ENCODE assay signal across 1 cellular context in the genomic region with DNA sequence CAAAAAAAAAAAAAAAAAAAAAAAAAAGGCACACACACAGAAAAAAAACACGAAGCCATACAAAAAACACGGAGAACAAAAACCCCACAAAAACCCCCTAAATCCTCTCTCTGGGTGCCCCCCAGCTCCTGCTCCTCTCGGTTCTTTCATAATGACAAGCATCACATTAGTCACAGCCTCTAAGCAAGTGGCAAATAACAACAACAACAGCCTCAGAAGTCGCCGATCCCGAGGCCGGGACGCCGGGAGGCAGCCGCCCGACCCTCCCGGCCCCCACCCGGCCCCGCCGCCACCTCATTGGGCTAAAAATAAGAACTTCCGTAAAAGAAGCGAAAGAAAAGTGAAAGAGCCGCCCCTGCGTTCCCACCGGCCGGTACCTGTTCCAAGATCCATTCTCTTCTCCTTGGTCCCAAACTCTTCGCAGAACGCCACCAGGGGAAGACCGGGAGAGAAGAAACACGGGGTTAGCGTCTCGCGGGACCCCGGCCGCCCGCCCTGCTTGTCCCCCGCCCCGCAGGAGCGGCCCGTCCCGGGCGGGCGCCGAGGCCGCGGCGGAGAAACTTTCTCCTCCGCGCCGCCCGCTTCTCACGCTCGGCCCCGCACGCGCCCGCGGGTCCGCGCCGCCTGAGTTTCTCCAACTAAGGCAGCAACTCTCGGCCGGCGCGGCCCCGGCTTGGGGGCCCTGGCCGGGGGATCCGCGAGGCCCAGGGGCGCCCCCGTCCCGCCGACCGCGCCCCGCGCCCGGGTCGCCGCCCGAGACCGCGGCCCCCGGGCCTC.
A peak's percentile ranks its signal among the peaks of the same experiment; 100 is the strongest.
TF ChIP-seq lines count a peak whose summit lies in the region.

No MANE protein-coding gene starts in this region.

TF ChIP-seq in K562, 482 proteins besides CTCF, POLR2A, EP300 and RAD21 (continued from another document and continues in another):
- TF ChIP-seq, protein P1, sequence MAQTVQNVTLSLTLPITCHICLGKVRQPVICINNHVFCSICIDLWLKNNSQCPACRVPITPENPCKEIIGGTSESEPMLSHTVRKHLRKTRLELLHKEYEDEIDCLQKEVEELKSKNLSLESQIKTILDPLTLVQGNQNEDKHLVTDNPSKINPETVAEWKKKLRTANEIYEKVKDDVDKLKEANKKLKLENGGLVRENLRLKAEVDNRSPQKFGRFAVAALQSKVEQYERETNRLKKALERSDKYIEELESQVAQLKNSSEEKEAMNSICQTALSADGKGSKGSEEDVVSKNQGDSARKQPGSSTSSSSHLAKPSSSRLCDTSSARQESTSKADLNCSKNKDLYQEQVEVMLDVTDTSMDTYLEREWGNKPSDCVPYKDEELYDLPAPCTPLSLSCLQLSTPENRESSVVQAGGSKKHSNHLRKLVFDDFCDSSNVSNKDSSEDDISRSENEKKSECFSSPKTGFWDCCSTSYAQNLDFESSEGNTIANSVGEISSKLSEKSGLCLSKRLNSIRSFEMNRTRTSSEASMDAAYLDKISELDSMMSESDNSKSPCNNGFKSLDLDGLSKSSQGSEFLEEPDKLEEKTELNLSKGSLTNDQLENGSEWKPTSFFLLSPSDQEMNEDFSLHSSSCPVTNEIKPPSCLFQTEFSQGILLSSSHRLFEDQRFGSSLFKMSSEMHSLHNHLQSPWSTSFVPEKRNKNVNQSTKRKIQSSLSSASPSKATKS (CRISPR knock-in tag; IDR thresholded peaks at IDR 0.05): no peak
- TF ChIP-seq SMARCE1 (IDR thresholded peaks at IDR 0.05): no peak
- TF ChIP-seq FOXK2 (conservative IDR thresholded peaks at IDR 0.05 in 1 of 2, IDR thresholded peaks at IDR 0.05 in 1 of 2; ENCODE audit: low read depth in 2 of 2): no peak
- TF ChIP-seq DMBX1 (CRISPR knock-in tag; IDR thresholded peaks at IDR 0.05; ENCODE audit: borderline replicate concordance): peak; percentile 52; the same call in 1 of the 2 replicates
- TF ChIP-seq, protein P2, sequence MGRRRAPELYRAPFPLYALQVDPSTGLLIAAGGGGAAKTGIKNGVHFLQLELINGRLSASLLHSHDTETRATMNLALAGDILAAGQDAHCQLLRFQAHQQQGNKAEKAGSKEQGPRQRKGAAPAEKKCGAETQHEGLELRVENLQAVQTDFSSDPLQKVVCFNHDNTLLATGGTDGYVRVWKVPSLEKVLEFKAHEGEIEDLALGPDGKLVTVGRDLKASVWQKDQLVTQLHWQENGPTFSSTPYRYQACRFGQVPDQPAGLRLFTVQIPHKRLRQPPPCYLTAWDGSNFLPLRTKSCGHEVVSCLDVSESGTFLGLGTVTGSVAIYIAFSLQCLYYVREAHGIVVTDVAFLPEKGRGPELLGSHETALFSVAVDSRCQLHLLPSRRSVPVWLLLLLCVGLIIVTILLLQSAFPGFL (CRISPR knock-in tag; IDR thresholded peaks at IDR 0.05): no peak
- TF ChIP-seq, protein P3, sequence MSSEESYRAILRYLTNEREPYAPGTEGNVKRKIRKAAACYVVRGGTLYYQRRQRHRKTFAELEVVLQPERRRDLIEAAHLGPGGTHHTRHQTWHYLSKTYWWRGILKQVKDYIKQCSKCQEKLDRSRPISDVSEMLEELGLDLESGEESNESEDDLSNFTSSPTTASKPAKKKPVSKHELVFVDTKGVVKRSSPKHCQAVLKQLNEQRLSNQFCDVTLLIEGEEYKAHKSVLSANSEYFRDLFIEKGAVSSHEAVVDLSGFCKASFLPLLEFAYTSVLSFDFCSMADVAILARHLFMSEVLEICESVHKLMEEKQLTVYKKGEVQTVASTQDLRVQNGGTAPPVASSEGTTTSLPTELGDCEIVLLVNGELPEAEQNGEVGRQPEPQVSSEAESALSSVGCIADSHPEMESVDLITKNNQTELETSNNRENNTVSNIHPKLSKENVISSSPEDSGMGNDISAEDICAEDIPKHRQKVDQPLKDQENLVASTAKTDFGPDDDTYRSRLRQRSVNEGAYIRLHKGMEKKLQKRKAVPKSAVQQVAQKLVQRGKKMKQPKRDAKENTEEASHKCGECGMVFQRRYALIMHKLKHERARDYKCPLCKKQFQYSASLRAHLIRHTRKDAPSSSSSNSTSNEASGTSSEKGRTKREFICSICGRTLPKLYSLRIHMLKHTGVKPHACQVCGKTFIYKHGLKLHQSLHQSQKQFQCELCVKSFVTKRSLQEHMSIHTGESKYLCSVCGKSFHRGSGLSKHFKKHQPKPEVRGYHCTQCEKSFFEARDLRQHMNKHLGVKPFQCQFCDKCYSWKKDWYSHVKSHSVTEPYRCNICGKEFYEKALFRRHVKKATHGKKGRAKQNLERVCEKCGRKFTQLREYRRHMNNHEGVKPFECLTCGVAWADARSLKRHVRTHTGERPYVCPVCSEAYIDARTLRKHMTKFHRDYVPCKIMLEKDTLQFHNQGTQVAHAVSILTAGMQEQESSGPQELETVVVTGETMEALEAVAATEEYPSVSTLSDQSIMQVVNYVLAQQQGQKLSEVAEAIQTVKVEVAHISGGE (CRISPR knock-in tag; IDR thresholded peaks at IDR 0.05): no peak
- TF ChIP-seq MAZ (CRISPR knock-in tag; conservative IDR thresholded peaks at IDR 0.05 in 1 of 2, IDR thresholded peaks at IDR 0.05 in 1 of 2): 0 out of 4 replicates have a peak, but pooled peaks of 1 of the 2 experiments have one; percentile 15
- no peak for TF ChIP-seq SETDB1 (IDR thresholded peaks at IDR 0.05; ENCODE audit: low read length)
- no peak for TF ChIP-seq ZKSCAN3 (CRISPR knock-in tag; IDR thresholded peaks at IDR 0.05)
- peak; percentile 64 for TF ChIP-seq ZFX (CRISPR knock-in tag; IDR thresholded peaks at IDR 0.05)
- TF ChIP-seq FOXK1 (CRISPR knock-in tag; IDR thresholded peaks at IDR 0.05; ENCODE audit: borderline replicate concordance): no peak
- no peak for TF ChIP-seq PHB (CRISPR knock-in tag; IDR thresholded peaks at IDR 0.05)
- TF ChIP-seq, protein P4, sequence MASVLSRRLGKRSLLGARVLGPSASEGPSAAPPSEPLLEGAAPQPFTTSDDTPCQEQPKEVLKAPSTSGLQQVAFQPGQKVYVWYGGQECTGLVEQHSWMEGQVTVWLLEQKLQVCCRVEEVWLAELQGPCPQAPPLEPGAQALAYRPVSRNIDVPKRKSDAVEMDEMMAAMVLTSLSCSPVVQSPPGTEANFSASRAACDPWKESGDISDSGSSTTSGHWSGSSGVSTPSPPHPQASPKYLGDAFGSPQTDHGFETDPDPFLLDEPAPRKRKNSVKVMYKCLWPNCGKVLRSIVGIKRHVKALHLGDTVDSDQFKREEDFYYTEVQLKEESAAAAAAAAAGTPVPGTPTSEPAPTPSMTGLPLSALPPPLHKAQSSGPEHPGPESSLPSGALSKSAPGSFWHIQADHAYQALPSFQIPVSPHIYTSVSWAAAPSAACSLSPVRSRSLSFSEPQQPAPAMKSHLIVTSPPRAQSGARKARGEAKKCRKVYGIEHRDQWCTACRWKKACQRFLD (CRISPR knock-in tag; IDR thresholded peaks at IDR 0.05): no peak
- TF ChIP-seq, protein P5, sequence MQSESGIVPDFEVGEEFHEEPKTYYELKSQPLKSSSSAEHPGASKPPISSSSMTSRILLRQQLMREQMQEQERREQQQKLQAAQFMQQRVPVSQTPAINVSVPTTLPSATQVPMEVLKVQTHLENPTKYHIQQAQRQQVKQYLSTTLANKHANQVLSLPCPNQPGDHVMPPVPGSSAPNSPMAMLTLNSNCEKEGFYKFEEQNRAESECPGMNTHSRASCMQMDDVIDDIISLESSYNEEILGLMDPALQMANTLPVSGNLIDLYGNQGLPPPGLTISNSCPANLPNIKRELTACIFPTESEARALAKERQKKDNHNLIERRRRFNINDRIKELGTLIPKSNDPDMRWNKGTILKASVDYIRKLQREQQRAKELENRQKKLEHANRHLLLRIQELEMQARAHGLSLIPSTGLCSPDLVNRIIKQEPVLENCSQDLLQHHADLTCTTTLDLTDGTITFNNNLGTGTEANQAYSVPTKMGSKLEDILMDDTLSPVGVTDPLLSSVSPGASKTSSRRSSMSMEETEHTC (IDR thresholded peaks at IDR 0.05): no peak
- no peak for TF ChIP-seq TCF7L2 (IDR thresholded peaks at IDR 0.05; ENCODE audit: low read depth, low read length)
- no peak for TF ChIP-seq ZSCAN32 (CRISPR knock-in tag; IDR thresholded peaks at IDR 0.05)
- TF ChIP-seq POLR2B (IDR thresholded peaks at IDR 0.05; ENCODE audit: low read depth, partially characterized antibody): no peak
- no peak for TF ChIP-seq GABPB2 (CRISPR knock-in tag; conservative IDR thresholded peaks at IDR 0.05)
- no peak for TF ChIP-seq ZC3H8 (IDR thresholded peaks at IDR 0.05)
- TF ChIP-seq CTBP1 (IDR thresholded peaks at IDR 0.05; ENCODE audit: borderline replicate concordance): peak; percentile 92
- no peak for TF ChIP-seq ZNF3 (CRISPR knock-in tag; IDR thresholded peaks at IDR 0.05)
- TF ChIP-seq ZNF778 (CRISPR knock-in tag; IDR thresholded peaks at IDR 0.05): no peak
- TF ChIP-seq SNRNP70 (optimal IDR thresholded peaks at IDR 0.05; ENCODE audit: low read depth, low read length): no peak
- no peak for TF ChIP-seq HDAC1 (IDR thresholded peaks at IDR 0.05)
- TF ChIP-seq PRMT5 (CRISPR knock-in tag; IDR thresholded peaks at IDR 0.05): no peak
- no peak for TF ChIP-seq NFYB (IDR thresholded peaks at IDR 0.05; ENCODE audit: extremely low read depth, insufficient read length)
- TF ChIP-seq ZNF668 (CRISPR knock-in tag; IDR thresholded peaks at IDR 0.05): no peak
- TF ChIP-seq, protein P6, sequence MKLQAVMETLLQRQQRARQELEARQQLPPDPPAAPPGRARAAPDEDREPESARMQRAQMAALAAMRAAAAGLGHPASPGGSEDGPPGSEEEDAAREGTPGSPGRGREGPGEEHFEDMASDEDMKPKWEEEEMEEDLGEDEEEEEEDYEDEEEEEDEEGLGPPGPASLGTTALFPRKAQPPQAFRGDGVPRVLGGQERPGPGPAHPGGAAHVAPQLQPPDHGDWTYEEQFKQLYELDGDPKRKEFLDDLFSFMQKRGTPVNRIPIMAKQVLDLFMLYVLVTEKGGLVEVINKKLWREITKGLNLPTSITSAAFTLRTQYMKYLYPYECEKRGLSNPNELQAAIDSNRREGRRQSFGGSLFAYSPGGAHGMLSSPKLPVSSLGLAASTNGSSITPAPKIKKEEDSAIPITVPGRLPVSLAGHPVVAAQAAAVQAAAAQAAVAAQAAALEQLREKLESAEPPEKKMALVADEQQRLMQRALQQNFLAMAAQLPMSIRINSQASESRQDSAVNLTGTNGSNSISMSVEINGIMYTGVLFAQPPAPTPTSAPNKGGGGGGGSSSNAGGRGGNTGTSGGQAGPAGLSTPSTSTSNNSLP (IDR thresholded peaks at IDR 0.05; ENCODE audit: borderline replicate concordance, low read depth, low read length): no peak
- TF ChIP-seq ADNP (tag; IDR thresholded peaks at IDR 0.05): no peak
- no peak for TF ChIP-seq SMAD2 (IDR thresholded peaks at IDR 0.05; ENCODE audit: low read depth, low read length)
- no peak for TF ChIP-seq TAF1 (IDR thresholded peaks at IDR 0.05; ENCODE audit: control insufficient read depth, extremely low read depth, insufficient read depth, low read length, severe bottlenecking)
- TF ChIP-seq, protein P7, sequence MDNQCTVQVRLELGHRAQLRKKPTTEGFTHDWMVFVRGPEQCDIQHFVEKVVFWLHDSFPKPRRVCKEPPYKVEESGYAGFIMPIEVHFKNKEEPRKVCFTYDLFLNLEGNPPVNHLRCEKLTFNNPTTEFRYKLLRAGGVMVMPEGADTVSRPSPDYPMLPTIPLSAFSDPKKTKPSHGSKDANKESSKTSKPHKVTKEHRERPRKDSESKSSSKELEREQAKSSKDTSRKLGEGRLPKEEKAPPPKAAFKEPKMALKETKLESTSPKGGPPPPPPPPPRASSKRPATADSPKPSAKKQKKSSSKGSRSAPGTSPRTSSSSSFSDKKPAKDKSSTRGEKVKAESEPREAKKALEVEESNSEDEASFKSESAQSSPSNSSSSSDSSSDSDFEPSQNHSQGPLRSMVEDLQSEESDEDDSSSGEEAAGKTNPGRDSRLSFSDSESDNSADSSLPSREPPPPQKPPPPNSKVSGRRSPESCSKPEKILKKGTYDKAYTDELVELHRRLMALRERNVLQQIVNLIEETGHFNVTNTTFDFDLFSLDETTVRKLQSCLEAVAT (IDR thresholded peaks at IDR 0.05): 0 out of 4 replicates have a peak, but pooled peaks of 1 of the 2 experiments have one; percentile 53
- TF ChIP-seq, protein P8, sequence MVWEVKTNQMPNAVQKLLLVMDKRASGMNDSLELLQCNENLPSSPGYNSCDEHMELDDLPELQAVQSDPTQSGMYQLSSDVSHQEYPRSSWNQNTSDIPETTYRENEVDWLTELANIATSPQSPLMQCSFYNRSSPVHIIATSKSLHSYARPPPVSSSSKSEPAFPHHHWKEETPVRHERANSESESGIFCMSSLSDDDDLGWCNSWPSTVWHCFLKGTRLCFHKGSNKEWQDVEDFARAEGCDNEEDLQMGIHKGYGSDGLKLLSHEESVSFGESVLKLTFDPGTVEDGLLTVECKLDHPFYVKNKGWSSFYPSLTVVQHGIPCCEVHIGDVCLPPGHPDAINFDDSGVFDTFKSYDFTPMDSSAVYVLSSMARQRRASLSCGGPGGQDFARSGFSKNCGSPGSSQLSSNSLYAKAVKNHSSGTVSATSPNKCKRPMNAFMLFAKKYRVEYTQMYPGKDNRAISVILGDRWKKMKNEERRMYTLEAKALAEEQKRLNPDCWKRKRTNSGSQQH (CRISPR knock-in tag; IDR thresholded peaks at IDR 0.05): no peak
- no peak for TF ChIP-seq ZNF830 (CRISPR knock-in tag; IDR thresholded peaks at IDR 0.05)
- TF ChIP-seq HNRNPLL (IDR thresholded peaks at IDR 0.05; ENCODE audit: low read depth, low read length, poor library complexity, severe bottlenecking): peak; percentile 29
- TF ChIP-seq, protein P9, sequence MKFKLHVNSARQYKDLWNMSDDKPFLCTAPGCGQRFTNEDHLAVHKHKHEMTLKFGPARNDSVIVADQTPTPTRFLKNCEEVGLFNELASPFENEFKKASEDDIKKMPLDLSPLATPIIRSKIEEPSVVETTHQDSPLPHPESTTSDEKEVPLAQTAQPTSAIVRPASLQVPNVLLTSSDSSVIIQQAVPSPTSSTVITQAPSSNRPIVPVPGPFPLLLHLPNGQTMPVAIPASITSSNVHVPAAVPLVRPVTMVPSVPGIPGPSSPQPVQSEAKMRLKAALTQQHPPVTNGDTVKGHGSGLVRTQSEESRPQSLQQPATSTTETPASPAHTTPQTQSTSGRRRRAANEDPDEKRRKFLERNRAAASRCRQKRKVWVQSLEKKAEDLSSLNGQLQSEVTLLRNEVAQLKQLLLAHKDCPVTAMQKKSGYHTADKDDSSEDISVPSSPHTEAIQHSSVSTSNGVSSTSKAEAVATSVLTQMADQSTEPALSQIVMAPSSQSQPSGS (CRISPR knock-in tag; IDR thresholded peaks at IDR 0.05): no peak
- no peak for TF ChIP-seq STAT5B (CRISPR knock-in tag; IDR thresholded peaks at IDR 0.05)
- peak in 1 of 2 experiments; percentile 18; a peak in 2 of 4 replicates for TF ChIP-seq NRF1 (conservative IDR thresholded peaks at IDR 0.05 in 1 of 2, IDR thresholded peaks at IDR 0.05 in 1 of 2)
- TF ChIP-seq, protein P10, sequence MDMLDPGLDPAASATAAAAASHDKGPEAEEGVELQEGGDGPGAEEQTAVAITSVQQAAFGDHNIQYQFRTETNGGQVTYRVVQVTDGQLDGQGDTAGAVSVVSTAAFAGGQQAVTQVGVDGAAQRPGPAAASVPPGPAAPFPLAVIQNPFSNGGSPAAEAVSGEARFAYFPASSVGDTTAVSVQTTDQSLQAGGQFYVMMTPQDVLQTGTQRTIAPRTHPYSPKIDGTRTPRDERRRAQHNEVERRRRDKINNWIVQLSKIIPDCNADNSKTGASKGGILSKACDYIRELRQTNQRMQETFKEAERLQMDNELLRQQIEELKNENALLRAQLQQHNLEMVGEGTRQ (CRISPR knock-in tag; IDR thresholded peaks at IDR 0.05): no peak
- TF ChIP-seq, protein P11, sequence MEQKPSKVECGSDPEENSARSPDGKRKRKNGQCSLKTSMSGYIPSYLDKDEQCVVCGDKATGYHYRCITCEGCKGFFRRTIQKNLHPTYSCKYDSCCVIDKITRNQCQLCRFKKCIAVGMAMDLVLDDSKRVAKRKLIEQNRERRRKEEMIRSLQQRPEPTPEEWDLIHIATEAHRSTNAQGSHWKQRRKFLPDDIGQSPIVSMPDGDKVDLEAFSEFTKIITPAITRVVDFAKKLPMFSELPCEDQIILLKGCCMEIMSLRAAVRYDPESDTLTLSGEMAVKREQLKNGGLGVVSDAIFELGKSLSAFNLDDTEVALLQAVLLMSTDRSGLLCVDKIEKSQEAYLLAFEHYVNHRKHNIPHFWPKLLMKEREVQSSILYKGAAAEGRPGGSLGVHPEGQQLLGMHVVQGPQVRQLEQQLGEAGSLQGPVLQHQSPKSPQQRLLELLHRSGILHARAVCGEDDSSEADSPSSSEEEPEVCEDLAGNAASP (IDR thresholded peaks at IDR 0.05): no peak
- TF ChIP-seq SMARCB1 (IDR thresholded peaks at IDR 0.05; ENCODE audit: insufficient read length, low read depth): no peak
